Comparison of ENCODE assay signal across 9 cellular contexts in genomic region chr1:147504801-147505303, GRCh38.
DNase-seq lines count a peak whose midpoint lies in the region; ATAC-seq, FAIRE-seq and TF ChIP-seq lines count a peak whose summit lies in the region.
"Had no signal": no experiment of that assay in that cellular context is flagged by ENCODE, and none has a peak within 500 bp of the region (broad histone marks: within the 10 kb centered on the region; RNA-seq: fewer than 3 reads in every experiment).

No MANE protein-coding gene starts in this region.

- H3K9ac ChIP-seq in muscle layer of colon (ENCODE audit: low read length) (peak overlapping the region; percentile 15), MM.1S (ENCODE audit: low read length) (no peak overlapping the region)

- no peak overlapping the region for H2AFZ ChIP-seq in MM.1S (ENCODE audit: low read length)

- H3K79me2 ChIP-seq in MM.1S (ENCODE audit: low read length), result no peaks in the 10 kb centered on the region

- no peaks in the 10 kb centered on the region for H3K27me3 ChIP-seq in muscle layer of colon (ENCODE audit: control insufficient read depth in 1 of 2, insufficient read depth in 2 of 2, low read length in 2 of 2)
- H3K27me3 ChIP-seq in MM.1S (replicated peaks; ENCODE audit: insufficient read depth, low read length), result no peaks in the 10 kb centered on the region

- no peaks in the 10 kb centered on the region for H3K36me3 ChIP-seq in muscle layer of colon (ENCODE audit: insufficient read depth, low read length)
- no peaks in the 10 kb centered on the region for H3K36me3 ChIP-seq in MM.1S (replicated peaks; ENCODE audit: insufficient read depth, low read length)

- no peak for ATAC-seq in HG03108 (IDR thresholded peaks at IDR 0.05; ENCODE audit: unreplicated experiment)
- no peak for ATAC-seq in GM19328 (IDR thresholded peaks at IDR 0.05; ENCODE audit: unreplicated experiment)
- ATAC-seq: left lobe of liver had no signal

- peak; percentile 73 for DNase-seq in COLO829 (ENCODE audit: low spot score)
- peak; percentile 61 to 85 for DNase-seq in NCI-H2081 (lab: John Stamatoyannopoulos, UW)
- DNase-seq in D721Med (ENCODE audit: insufficient read length, low spot score), result no peak
- DNase-seq in MM.1S, result no peak

- no peak overlapping the region for H3K4me2 ChIP-seq in MM.1S (ENCODE audit: low read depth, low read length)

- TF ChIP-seq CTCF in D721Med (IDR thresholded peaks at IDR 0.05; ENCODE audit: insufficient read depth, missing control alignments) (no peak), MM.1S (IDR thresholded peaks at IDR 0.05; ENCODE audit: low read length) (no peak)

- H3K4me1 ChIP-seq in muscle layer of colon (ENCODE audit: insufficient read depth, low read length) (no peaks in the 10 kb centered on the region), MM.1S (ENCODE audit: low read length) (no peaks in the 10 kb centered on the region)

- H4K20me1 ChIP-seq in MM.1S (ENCODE audit: insufficient read depth, low read length), result no peaks in the 10 kb centered on the region

- H3K9me2 ChIP-seq in MM.1S (replicated peaks; ENCODE audit: insufficient read depth, low read length), result no peaks in the 10 kb centered on the region

- H3K27ac ChIP-seq in cingulate gyrus (ENCODE audit: low read depth, low read length) (peak overlapping the region; percentile 31), muscle layer of colon (ENCODE audit: low read depth, low read length) (no peak overlapping the region), MM.1S (ENCODE audit: low read length) (no peak overlapping the region)

- no peaks in the 10 kb centered on the region for H3F3A ChIP-seq in MM.1S (ENCODE audit: insufficient read depth, low read length)

- H3K4me3 ChIP-seq in muscle layer of colon (ENCODE audit: low read depth in 1 of 2, low read length in 2 of 2) (peak overlapping the region in 1 of 2 donors; percentile 57), MM.1S (ENCODE audit: low read length) (no peak overlapping the region)

- no peaks in the 10 kb centered on the region for H3K9me3 ChIP-seq in muscle layer of colon (ENCODE audit: low read length)
- no peaks in the 10 kb centered on the region for H3K9me3 ChIP-seq in MM.1S (replicated peaks; ENCODE audit: insufficient read depth, low read length)

- no peak for FAIRE-seq in D721Med (lab: Jason Lieb, UNC)

Comparison
In these comparisons a context has a peak if more than half of its experiments do, and no peak if none do; other contexts are left out.
1. DNase-seq: peak in COLO829 (single experiment) and NCI-H2081 (2 of 2); none in D721Med (single experiment) and MM.1S (single experiment).